Comparison of ENCODE assay signal across 24 cellular contexts in genomic region chr20:6680441-6680840, GRCh38.
DNase-seq lines count a peak whose midpoint lies in the region; ATAC-seq and TF ChIP-seq lines count a peak whose summit lies in the region.
"Had no signal": no experiment of that assay in that cellular context is flagged by ENCODE, and none has a peak within 500 bp of the region (broad histone marks: within the 10 kb centered on the region; RNA-seq: fewer than 3 reads in every experiment).

No MANE protein-coding gene starts in this region.

- TF ChIP-seq CTCF in esophagus muscularis mucosa (IDR thresholded peaks at IDR 0.05) (no peak), uterus (IDR thresholded peaks at IDR 0.05) (no peak)

- H3K27ac ChIP-seq in esophagus muscularis mucosa (replicated peaks in 1 of 4) (no peak overlapping the region), uterus (no peak overlapping the region)
- H3K27ac ChIP-seq: RWPE1 had no signal

- DNase-seq in NCI-H2029 treated with DMSO at 0.1 percent for 48 hours (lab: John Stamatoyannopoulos, UW): peak; percentile 38
- no peak for DNase-seq in NCI-H2029 (lab: John Stamatoyannopoulos, UW)
- peak; percentile 52 for DNase-seq in NCI-H1417 treated with DMSO at 0.1 percent for 48 hours (lab: John Stamatoyannopoulos, UW)
- DNase-seq in esophagus muscularis mucosa (ENCODE audit: extremely low spot score): peak; percentile 4
- DNase-seq in uterus: no peak
- no peak for DNase-seq in NCI-H1436 treated with DMSO at 0.1 percent for 48 hours (lab: John Stamatoyannopoulos, UW)
- DNase-seq: 8988T; ACHN; BE2C; CD4-positive, CD25-positive, alpha-beta regulatory T cell; GOT3; IMR-90; KG1; MG63; NCI-H1105 treated with DMSO at 0.1 percent for 48 hours; NCI-H187; NCI-H2107; NCI-H82; SHP77; T-cell had no signal

- WGBS in esophagus muscularis mucosa: 43% methylated on average over 2 of the region's 2 CpGs

- H3K36me3 ChIP-seq in esophagus muscularis mucosa: no peaks in the 10 kb centered on the region
- H3K36me3 ChIP-seq in uterus: no peaks in the 10 kb centered on the region
- H3K36me3 ChIP-seq: BE2C, HAP-1, MG63 had no signal

- TF ChIP-seq POLR2A in esophagus muscularis mucosa (IDR thresholded peaks at IDR 0.05; ENCODE audit: low read depth): no peak
- TF ChIP-seq POLR2A in uterus (IDR thresholded peaks at IDR 0.05): no peak

- intact Hi-C loops in esophagus muscularis mucosa (cut with DNase I): no loop called here
- intact Hi-C loops in uterus (cut with DNase I; ENCODE audit: low total_unique reads): no loop called here

- H3K27me3 ChIP-seq in esophagus muscularis mucosa: no peaks in the 10 kb centered on the region
- H3K27me3 ChIP-seq in uterus: no peaks in the 10 kb centered on the region
- H3K27me3 ChIP-seq: BE2C, MG63 had no signal

- no peak overlapping the region for H3K4me3 ChIP-seq in esophagus muscularis mucosa
- no peak overlapping the region for H3K4me3 ChIP-seq in uterus
- H3K4me3 ChIP-seq: HAP-1, MG63 had no signal

- H3K4me1 ChIP-seq in esophagus muscularis mucosa (no peaks in the 10 kb centered on the region), uterus (no peaks in the 10 kb centered on the region)
- H3K4me1 ChIP-seq: BE2C, HAP-1 had no signal

- ATAC-seq in GM21526 (IDR thresholded peaks at IDR 0.05; ENCODE audit: low FRiP score, unreplicated experiment): no peak
- ATAC-seq: Panc1, T-cell had no signal

- TF ChIP-seq EP300 in esophagus muscularis mucosa (IDR thresholded peaks at IDR 0.05): no peak

- H3K9me3 ChIP-seq in esophagus muscularis mucosa (no peaks in the 10 kb centered on the region), uterus (no peaks in the 10 kb centered on the region)
- H3K9me3 ChIP-seq: BE2C, HAP-1, MG63 had no signal

Comparison
In these comparisons a context has a peak if more than half of its experiments do, and no peak if none do; other contexts are left out.
1. DNase-seq: peak in NCI-H2029 treated with DMSO at 0.1 percent for 48 hours (single experiment), NCI-H1417 treated with DMSO at 0.1 percent for 48 hours (single experiment) and esophagus muscularis mucosa (single experiment); none in NCI-H2029 (single experiment), uterus (0 of 2) and NCI-H1436 treated with DMSO at 0.1 percent for 48 hours (single experiment).